Comparison of ENCODE assay signal across 8 cellular contexts in genomic region chr5:176447982-176448608, GRCh38. TPM values are rescaled to one million over a fixed set of nuclear protein-coding genes. Genes with fewer than 3 reads are reported as not detected.
DNase-seq lines count a peak whose midpoint lies in the region; ATAC-seq and TF ChIP-seq lines count a peak whose summit lies in the region.

Gene FAF2, plus strand, starts transcription at chr5:176448385. Its CDS starts 23 bp downstream, at chr5:176448408.

- peaks cover 0 to 19% (median under 1%) of the 10 kb centered on the region in 6 donors for H3K36me3 ChIP-seq in spleen

- TF ChIP-seq CTCF in spleen (IDR thresholded peaks at IDR 0.05 in 8 of 11, conservative IDR thresholded peaks at IDR 0.05 in 3 of 11), result peak; percentile 100

- no peaks in the 10 kb centered on the region for H3K9me3 ChIP-seq in spleen

- H3K4me3 ChIP-seq in spleen, result peak within 1 kb of the TSS; percentile 64 to 92 (median 78)

- WGBS in spleen, 5 donors, result 0 to 1% (median 0%) methylated on average over 32 to 49 of the region's 49 CpGs

- intact Hi-C loops in spleen (cut with DNase I; ENCODE audit: low total_unique reads), result loop anchor here (2.0 to 10.0 kb wide), 2 partner anchors 31 to 87 kb away; partner anchors contain the start of genes CLTB and RNF44

- no peak for TF ChIP-seq POLR2A in spleen (IDR thresholded peaks at IDR 0.05)

- ATAC-seq in GM19025 (IDR thresholded peaks at IDR 0.05; ENCODE audit: low read depth, unreplicated experiment) (peak; percentile 91), HG03342 (IDR thresholded peaks at IDR 0.05; ENCODE audit: unreplicated experiment) (peak; percentile 93)

- H3K27me3 ChIP-seq in spleen (replicated peaks in 1 of 7), result no peaks in the 10 kb centered on the region

- peaks cover 17 to 60% (median 54%) of the 10 kb centered on the region in 6 donors for H3K4me1 ChIP-seq in spleen

- peak; percentile 100 for DNase-seq in AG20443 (ENCODE audit: low spot score)
- peak; percentile 87 for DNase-seq in NCI-H345 treated with DMSO at 0.1 percent for 48 hours (lab: John Stamatoyannopoulos, UW; ENCODE audit: unreplicated experiment)
- peak; percentile 93 to 98 (median 95) for DNase-seq in activated CD4-positive, CD25-positive, alpha-beta regulatory T cell (lab: John Stamatoyannopoulos, UW)
- peak; percentile 99 for DNase-seq in central memory CD4-positive, alpha-beta T cell
- peak; percentile 96 for DNase-seq in inferior parietal cortex (ENCODE audit: extremely low spot score)
- DNase-seq in spleen, result peak; percentile 99

- H3K27ac ChIP-seq in spleen, result peak within 1 kb of the TSS; percentile 89 to 97 (median 96)

RNA-seq across cellular contexts. Expression of gene FAF2, which starts in this region (rescaled TPM):
- total RNA-seq in spleen, result 10 to 100 TPM; 28.6 to 41.3 (median 34.0) TPM
- 1 to 10 TPM; 7.6 to 9.4 (median 9.1) TPM for polyA plus RNA-seq in spleen

Comparison
In these comparisons a context has a peak if more than half of its experiments do, and no peak if none do; other contexts are left out.
1. Peak in every context shown above with its lines: DNase-seq, ATAC-seq, H3K4me3 ChIP-seq and H3K27ac ChIP-seq.